25 cellular contexts compared by ENCODE assay signal in genomic region chr17:72946126-72946525, GRCh38.
"Had no signal": no experiment of that assay in that cellular context is flagged by ENCODE, and none has a peak within 500 bp of the region (broad histone marks: within the 10 kb centered on the region; RNA-seq: fewer than 3 reads in every experiment).

No MANE protein-coding gene starts in this region.

- H3K27me3 ChIP-seq: brain microvascular endothelial cell, colonic mucosa, esophagus squamous epithelium, gastroesophageal sphincter, heart left ventricle, neutrophil, pancreas, testis, vagina had no signal

- H3K36me3 ChIP-seq: brain microvascular endothelial cell, colonic mucosa, heart left ventricle, pancreas had no signal

- H3K4me3 Mint-ChIP-seq: activated naive CD4-positive, alpha-beta T cell treated with anti-CD3 and anti-CD28 coated beads, Interleukin-2, amount 50 U/mL, for 24 hours; central memory CD8-positive, alpha-beta T cell; mesothelial cell of epicardium; natural killer cell; T-helper 2 cell treated with Interferon-gamma antibody and Interleukin-4, amounts not matched to agents 5 μg/mL and 100 μg/mL, for 36 hours; WTC11 had no signal

- FAIRE-seq: pancreas had no signal

- ATAC-seq: gastroesophageal sphincter, heart left ventricle, left ventricle myocardium superior, natural killer cell, psoas muscle, right cardiac atrium, WTC11 had no signal

- H3K4me3 ChIP-seq: colonic mucosa, esophagus squamous epithelium, gastroesophageal sphincter, heart left ventricle, pancreas, psoas muscle, skin epidermis, testis, vagina had no signal

- H3K9me3 Mint-ChIP-seq: activated naive CD4-positive, alpha-beta T cell treated with anti-CD3 and anti-CD28 coated beads, Interleukin-2, amount 50 U/mL, for 24 hours; central memory CD8-positive, alpha-beta T cell; mesothelial cell of epicardium; natural killer cell; T-helper 2 cell treated with Interferon-gamma antibody and Interleukin-4, amounts not matched to agents 5 μg/mL and 100 μg/mL, for 36 hours had no signal

- H3K36me3 Mint-ChIP-seq: mesothelial cell of epicardium, natural killer cell, WTC11 had no signal

- H3K27me3 Mint-ChIP-seq: activated naive CD4-positive, alpha-beta T cell treated with anti-CD3 and anti-CD28 coated beads, Interleukin-2, amount 50 U/mL, for 24 hours; central memory CD8-positive, alpha-beta T cell had no signal

- DNase-seq: activated gamma-delta T cell treated with Interleukin-2 at 50 U/mL for 16 hours; activated T-cell treated with anti-CD3 and anti-CD28 coated beads, Interleukin-2, amount 50 U/mL, for 1 hour; aorta; brain microvascular endothelial cell; colonic mucosa; esophagus squamous epithelium; heart left ventricle; left ventricle myocardium superior; mammary epithelial cell; natural killer cell; pancreas; psoas muscle; right cardiac atrium; stimulated activated CD4-positive, alpha-beta T cell treated with anti-CD3 and anti-CD28 coated beads, Interleukin-1b, Interleukin-23, amount 100 ng/mL, for 48 hours; testis; trophoblast cell had no signal

- H3K27ac Mint-ChIP-seq: activated naive CD4-positive, alpha-beta T cell treated with anti-CD3 and anti-CD28 coated beads, Interleukin-2, amount 50 U/mL, for 24 hours; mesothelial cell of epicardium; natural killer cell; T-helper 2 cell treated with Interferon-gamma antibody and Interleukin-4, amounts not matched to agents 5 μg/mL and 100 μg/mL, for 36 hours; WTC11 had no signal

- H3K4me1 ChIP-seq: colonic mucosa, esophagus squamous epithelium, gastroesophageal sphincter, heart left ventricle, pancreas, psoas muscle, testis, vagina had no signal

- H3K4me1 Mint-ChIP-seq: activated naive CD4-positive, alpha-beta T cell treated with anti-CD3 and anti-CD28 coated beads, Interleukin-2, amount 50 U/mL, for 24 hours had no signal

- H3K9me3 ChIP-seq: colonic mucosa, esophagus squamous epithelium, gastroesophageal sphincter, heart left ventricle, neutrophil, pancreas, psoas muscle, testis, vagina had no signal

- H3K27ac ChIP-seq: brain microvascular endothelial cell, colonic mucosa, esophagus squamous epithelium, gastroesophageal sphincter, heart left ventricle, neutrophil, pancreas, psoas muscle, skin epidermis, testis, vagina had no signal
